7 cellular contexts compared by ENCODE assay signal in the genomic region with DNA sequence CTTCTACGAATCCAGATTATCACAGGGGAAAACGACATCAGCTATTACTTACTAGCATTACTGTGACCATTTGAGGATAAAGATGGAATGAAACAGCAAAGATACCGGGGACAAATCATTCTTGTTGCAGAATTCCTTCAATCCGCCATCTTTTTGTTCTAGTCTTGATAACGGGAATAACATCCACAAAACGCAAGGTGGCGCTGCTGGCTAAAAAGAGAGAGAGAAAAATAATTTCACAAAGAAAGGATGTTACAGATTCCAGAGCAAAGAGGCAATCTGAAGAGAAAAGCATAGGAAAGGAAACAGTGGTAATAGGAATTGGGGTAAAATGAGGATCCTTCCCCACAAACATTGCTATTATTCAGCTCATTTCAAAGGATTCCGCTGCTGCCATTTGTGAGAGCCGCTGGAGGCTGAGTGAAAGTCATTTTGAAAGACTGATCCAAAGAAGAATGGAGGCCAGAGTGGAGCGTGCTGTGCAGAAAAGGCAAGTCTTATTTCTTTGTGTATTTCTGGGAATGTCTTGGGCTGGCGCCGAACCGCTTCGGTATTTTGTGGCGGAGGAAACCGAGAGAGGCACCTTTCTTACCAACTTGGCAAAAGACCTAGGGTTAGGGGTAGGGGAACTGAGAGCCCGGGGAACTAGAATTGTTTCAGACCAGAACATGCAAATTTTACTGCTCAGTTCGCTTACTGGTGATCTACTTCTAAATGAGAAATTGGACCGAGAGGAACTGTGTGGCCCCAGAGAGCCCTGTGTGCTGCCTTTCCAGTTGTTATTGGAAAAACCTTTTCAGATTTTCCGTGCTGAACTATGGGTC. TPM values are rescaled to one million over a fixed set of nuclear protein-coding genes. Genes with fewer than 3 reads are reported as not detected.
A peak's percentile ranks its signal among the peaks of the same experiment; 100 is the strongest.
DNase-seq lines count a peak whose midpoint lies in the region; TF ChIP-seq lines count a peak whose summit lies in the region.

A gene (plus strand): TSS at position 264 of the 824 bp plus-strand sequence. CDS start 192 bp downstream, at position 456.

- no peaks in the 10 kb centered on the region for H3K36me3 ChIP-seq in vagina
- H3K36me3 ChIP-seq in stomach = no peaks in the 10 kb centered on the region

- TF ChIP-seq POLR2A in vagina (IDR thresholded peaks at IDR 0.05) (no peak), stomach (IDR thresholded peaks at IDR 0.05) (no peak)

- H3K36me3 Mint-ChIP-seq in mesothelial cell of epicardium = peaks cover 13% of the 10 kb centered on the region
- no peaks in the 10 kb centered on the region for H3K36me3 Mint-ChIP-seq in activated T-helper 2 cell treated with anti-CD3 and anti-CD28 coated beads, Interferon-gamma antibody, Interleukin-2, Interleukin-4, amounts not matched to agents 10 μg/mL and 5 μg/mL and 100 μg/mL, durations not matched to agents 14 hours and 24 hours and 36 hours (ENCODE audit: low read depth)

- peaks cover 15% of the 10 kb centered on the region for H3K9me3 ChIP-seq in vagina
- peaks cover 11 to 70% (median 65%) of the 10 kb centered on the region in 4 donors for H3K9me3 ChIP-seq in stomach

- TF ChIP-seq EP300 in stomach (IDR thresholded peaks at IDR 0.05) = no peak

- H3K4me1 Mint-ChIP-seq in mesothelial cell of epicardium = no peaks in the 10 kb centered on the region
- H3K4me1 Mint-ChIP-seq in activated T-helper 2 cell treated with anti-CD3 and anti-CD28 coated beads, Interferon-gamma antibody, Interleukin-2, Interleukin-4, amounts not matched to agents 10 μg/mL and 5 μg/mL and 100 μg/mL, durations not matched to agents 14 hours and 24 hours and 36 hours (ENCODE audit: low read depth) = no peaks in the 10 kb centered on the region

- H3K27me3 Mint-ChIP-seq in mesothelial cell of epicardium (ENCODE audit: low read depth) = peaks cover 1% of the 10 kb centered on the region
- no peaks in the 10 kb centered on the region for H3K27me3 Mint-ChIP-seq in activated T-helper 2 cell treated with anti-CD3 and anti-CD28 coated beads, Interferon-gamma antibody, Interleukin-2, Interleukin-4, amounts not matched to agents 10 μg/mL and 5 μg/mL and 100 μg/mL, durations not matched to agents 14 hours and 24 hours and 36 hours (ENCODE audit: low read depth)

- in situ Hi-C loops in astrocyte of the cerebellum (cut with HindIII; ENCODE audit: low sequenced_read_pairs) = no loop called here

- peaks cover 46% of the 10 kb centered on the region for H3K9me3 Mint-ChIP-seq in mesothelial cell of epicardium
- peaks cover 37% of the 10 kb centered on the region for H3K9me3 Mint-ChIP-seq in activated T-helper 2 cell treated with anti-CD3 and anti-CD28 coated beads, Interferon-gamma antibody, Interleukin-2, Interleukin-4, amounts not matched to agents 10 μg/mL and 5 μg/mL and 100 μg/mL, durations not matched to agents 14 hours and 24 hours and 36 hours

- H3K4me3 Mint-ChIP-seq in mesothelial cell of epicardium = no peak within 1 kb of the TSS
- no peak within 1 kb of the TSS for H3K4me3 Mint-ChIP-seq in activated T-helper 2 cell treated with anti-CD3 and anti-CD28 coated beads, Interferon-gamma antibody, Interleukin-2, Interleukin-4, amounts not matched to agents 10 μg/mL and 5 μg/mL and 100 μg/mL, durations not matched to agents 14 hours and 24 hours and 36 hours (ENCODE audit: low read depth)

- H3K4me1 ChIP-seq in vagina (no peaks in the 10 kb centered on the region), stomach (no peaks in the 10 kb centered on the region)

- no peak within 1 kb of the TSS for H3K27ac Mint-ChIP-seq in mesothelial cell of epicardium
- no peak within 1 kb of the TSS for H3K27ac Mint-ChIP-seq in activated T-helper 2 cell treated with anti-CD3 and anti-CD28 coated beads, Interferon-gamma antibody, Interleukin-2, Interleukin-4, amounts not matched to agents 10 μg/mL and 5 μg/mL and 100 μg/mL, durations not matched to agents 14 hours and 24 hours and 36 hours

- H3K27me3 ChIP-seq in vagina = no peaks in the 10 kb centered on the region
- peaks cover 0 to 45% (median 13%) of the 10 kb centered on the region in 3 donors for H3K27me3 ChIP-seq in stomach

- WGBS in stomach, 5 donors = 23 to 49% (median 33%) methylated on average over 20 of the region's 20 CpGs

- H3K4me3 ChIP-seq in astrocyte of the cerebellum (ENCODE audit: low read depth, low read length) (no peak within 1 kb of the TSS), vagina (peak within 1 kb of the TSS in 1 of 2 donors; percentile 9), stomach (no peak within 1 kb of the TSS)

- peak; percentile 47 for DNase-seq in EH (ENCODE audit: low read depth)
- peak; percentile 11 for DNase-seq in LoVo (ENCODE audit: low spot score)
- no peak for DNase-seq in astrocyte of the cerebellum (ENCODE audit: low read depth)
- DNase-seq in mesothelial cell of epicardium (ENCODE audit: low spot score in 2 of 2, unreplicated experiment in 2 of 2) = no peak
- DNase-seq in activated T-helper 2 cell treated with anti-CD3 and anti-CD28 coated beads, Interferon-gamma antibody, Interleukin-2, Interleukin-4, amounts not matched to agents 10 μg/mL and 5 μg/mL and 100 μg/mL, durations not matched to agents 14 hours and 24 hours and 36 hours (ENCODE audit: low spot score) = no peak
- DNase-seq in vagina (ENCODE audit: extremely low spot score in 2 of 2) = no peak
- no peak for DNase-seq in stomach

- peak; percentile 31 for TF ChIP-seq CTCF in astrocyte of the cerebellum (IDR thresholded peaks at IDR 0.05; ENCODE audit: low read depth, low read length, missing control alignments)
- peak; percentile 47 for TF ChIP-seq CTCF in mesothelial cell of epicardium (IDR thresholded peaks at IDR 0.05; ENCODE audit: unreplicated experiment)
- TF ChIP-seq CTCF in vagina (IDR thresholded peaks at IDR 0.05) = no peak
- no peak for TF ChIP-seq CTCF in stomach (IDR thresholded peaks at IDR 0.05)

- intact Hi-C loops in activated T-helper 2 cell treated with anti-CD3 and anti-CD28 coated beads, Interferon-gamma antibody, Interleukin-2, Interleukin-4, amounts not matched to agents 10 μg/mL and 5 μg/mL and 100 μg/mL, durations not matched to agents 14 hours and 24 hours and 36 hours (cut with micrococcal nuclease) = no loop called here
- intact Hi-C loops in vagina (cut with DNase I) = no loop called here
- intact Hi-C loops in stomach (cut with DNase I; ENCODE audit: low total_unique reads) = no loop called here

- no peak within 1 kb of the TSS for H3K27ac ChIP-seq in vagina
- H3K27ac ChIP-seq in stomach = no peak within 1 kb of the TSS

RNA-seq across cellular contexts. Expression of the gene that starts here (rescaled TPM):
- total RNA-seq in mesothelial cell of epicardium = 1.4 to 1.8 TPM (median 1.6 TPM) in 3 replicates
- 0.07 TPM in 1 of 2 replicates, not detected in the other for total RNA-seq in activated T-helper 2 cell treated with anti-CD3 and anti-CD28 coated beads, Interferon-gamma antibody, Interleukin-2, Interleukin-4, amounts not matched to agents 10 μg/mL and 5 μg/mL and 100 μg/mL, durations not matched to agents 14 hours and 24 hours and 36 hours
- total RNA-seq in vagina = 0.98 TPM
- 1 to 10 TPM in 1 of 5 donors, under 1 TPM in 1, not detected in 3; 0.72 to 1.8 TPM for total RNA-seq in stomach
- under 1 TPM in 1 of 3 donors, not detected in 2; 0.10 TPM for polyA plus RNA-seq in stomach

Comparison
In these comparisons a context has a peak if more than half of its experiments do, and no peak if none do; other contexts are left out.
1. DNase-seq: peak in EH (single experiment) and LoVo (single experiment); none in astrocyte of the cerebellum (single experiment), mesothelial cell of epicardium (0 of 2), activated T-helper 2 cell treated with anti-CD3 and anti-CD28 coated beads, Interferon-gamma antibody, Interleukin-2, Interleukin-4, amounts not matched to agents 10 μg/mL and 5 μg/mL and 100 μg/mL, durations not matched to agents 14 hours and 24 hours and 36 hours (single experiment), vagina (0 of 2) and stomach (single experiment).
2. CTCF ChIP-seq: peak in astrocyte of the cerebellum (single experiment) and mesothelial cell of epicardium (single experiment); none in vagina (0 of 3) and stomach (0 of 7).